ENCODE assay signal across 9 cellular contexts in the genomic region with DNA sequence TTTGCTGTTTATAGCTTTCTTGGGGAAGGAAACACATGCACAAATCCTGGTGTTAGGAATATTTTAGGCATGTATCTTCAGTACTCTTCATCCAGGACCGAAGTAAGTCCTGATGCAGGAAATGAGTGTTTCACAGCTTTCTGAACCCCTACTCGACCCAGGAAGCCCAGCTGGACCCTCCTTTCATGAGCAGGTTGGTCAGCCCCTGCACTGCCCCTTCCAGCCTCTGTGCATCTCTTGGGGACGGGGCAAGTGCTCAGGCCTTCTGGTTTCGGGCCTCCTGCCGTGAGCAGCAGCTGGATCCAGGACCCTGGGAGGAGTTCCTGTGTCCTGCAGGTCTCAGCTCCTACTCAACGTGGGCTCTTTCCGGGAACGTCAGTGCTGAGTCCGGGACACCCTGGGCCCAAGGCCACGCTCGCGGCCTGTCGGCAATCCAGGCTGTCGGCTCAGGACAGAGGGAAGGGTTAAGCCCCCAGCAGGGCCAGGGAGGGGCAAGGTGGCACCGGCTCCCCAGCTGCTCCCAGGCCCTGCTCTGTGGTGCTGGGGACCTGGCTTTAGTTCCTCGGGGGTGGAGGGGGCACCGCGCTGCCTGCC. TPM values are rescaled to one million over a fixed set of nuclear protein-coding genes. Genes with fewer than 3 reads are reported as not detected.
DNase-seq lines count a peak whose midpoint lies in the region; ATAC-seq, FAIRE-seq and TF ChIP-seq lines count a peak whose summit lies in the region.
"Not testable (repeated sequence)": the region's sequence is repeated elsewhere in the genome, so short reads cannot be mapped to it uniquely, and the experiment has no call there.
"Had no signal": no experiment of that assay in that cellular context is flagged by ENCODE, and none has a peak within 500 bp of the region (broad histone marks: within the 10 kb centered on the region; RNA-seq: fewer than 3 reads in every experiment).

No MANE protein-coding gene starts in this region.

- in situ Hi-C loops in HAP-1 (cut with MboI; ENCODE audit: low sequenced_read_pairs): not testable (repeated sequence)

- H3K9me3 ChIP-seq in HAP-1; adrenal gland (replicated peaks in 1 of 3); kidney (ENCODE audit: control insufficient read depth in 1 of 2, low read length in 2 of 2): not testable (repeated sequence)

- peak overlapping the region; percentile 93 for H3K4me3 Mint-ChIP-seq in T-helper 2 cell treated with Interferon-gamma antibody and Interleukin-4, amounts not matched to agents 5 μg/mL and 100 μg/mL, for 36 hours
- H3K4me3 Mint-ChIP-seq in natural killer cell treated with Interleukin-12 subunit alpha and Interleukin-12 subunit beta and Interleukin-15 and Interleukin-18, amount 100 ng/mL, for 72 hours: peak overlapping the region; percentile 90
- peak overlapping the region; percentile 40 for H3K4me3 Mint-ChIP-seq in stimulated activated memory B cell treated with anti-CD40 and anti-IgM and Interleukin-4, amounts not matched to agents 10 μg/mL and 1 μg/mL and 100 μg/mL, for 72 hours

- TF ChIP-seq CTCF in AG09309 (IDR thresholded peaks at IDR 0.05; ENCODE audit: control insufficient read depth, insufficient read depth, low read depth, low read length, missing control alignments); adrenal gland (IDR thresholded peaks at IDR 0.05); kidney (IDR thresholded peaks at IDR 0.05; ENCODE audit: borderline replicate concordance, extremely low read depth, insufficient read depth): not testable (repeated sequence)

- not testable (repeated sequence) for H3K27me3 ChIP-seq in HAP-1 (ENCODE audit: low read depth); adrenal gland

- H3K4me1 Mint-ChIP-seq in T-helper 2 cell treated with Interferon-gamma antibody and Interleukin-4, amounts not matched to agents 5 μg/mL and 100 μg/mL, for 36 hours (ENCODE audit: low read depth): peaks cover 43% of the 10 kb centered on the region
- peaks cover 59 to 62% of the 10 kb centered on the region in 2 donors for H3K4me1 Mint-ChIP-seq in natural killer cell treated with Interleukin-12 subunit alpha and Interleukin-12 subunit beta and Interleukin-15 and Interleukin-18, amount 100 ng/mL, for 72 hours (ENCODE audit: low read depth in 2 of 2)
- peaks cover 55% of the 10 kb centered on the region for H3K4me1 Mint-ChIP-seq in stimulated activated memory B cell treated with anti-CD40 and anti-IgM and Interleukin-4, amounts not matched to agents 10 μg/mL and 1 μg/mL and 100 μg/mL, for 72 hours

- 0 to 26% (median 11%) methylated on average over 2 to 5 of the region's 18 CpGs for WGBS in adrenal gland, 4 donors

- H3K4me3 ChIP-seq in AG09309 (ENCODE audit: control insufficient read depth, low read depth, low read length) (peak overlapping the region; percentile 63), HAP-1 (peak overlapping the region; percentile 13), adrenal gland (peak overlapping the region in 1 of 4 donors; percentile 60), kidney (ENCODE audit: low read length in 2 of 2) (peak overlapping the region; percentile 83 to 89)

- not testable (repeated sequence) for H3K36me3 ChIP-seq in HAP-1 (replicated peaks); adrenal gland (replicated peaks in 1 of 2); kidney (ENCODE audit: control insufficient read depth in 1 of 2, insufficient read depth in 2 of 2, low read length in 2 of 2)

- TF ChIP-seq POLR2A in adrenal gland (IDR thresholded peaks at IDR 0.05): not testable (repeated sequence)

- intact Hi-C loops in adrenal gland (cut with DNase I) (loop anchor here in 1 of 2 donors (5.0 kb wide), 1 partner anchor 47 kb away; no protein-coding TSS in a partner anchor), kidney (cut with DNase I) (loop anchor here (10.0 kb wide), 1 partner anchor 45 kb away; no protein-coding TSS in a partner anchor)

- FAIRE-seq in kidney (lab: Jason Lieb, UNC): not testable (repeated sequence)

- not testable (repeated sequence) for ATAC-seq in natural killer cell treated with Interleukin-12 subunit alpha and Interleukin-12 subunit beta and Interleukin-15 and Interleukin-18, amount 100 ng/mL, for 72 hours; stimulated activated memory B cell treated with anti-CD40 and anti-IgM and Interleukin-4, amounts not matched to agents 10 μg/mL and 1 μg/mL and 100 μg/mL, for 72 hours

- H3K36me3 Mint-ChIP-seq in T-helper 2 cell treated with Interferon-gamma antibody and Interleukin-4, amounts not matched to agents 5 μg/mL and 100 μg/mL, for 36 hours (ENCODE audit: low read depth): peaks cover 36% of the 10 kb centered on the region
- not testable (repeated sequence) for H3K36me3 Mint-ChIP-seq in natural killer cell treated with Interleukin-12 subunit alpha and Interleukin-12 subunit beta and Interleukin-15 and Interleukin-18, amount 100 ng/mL, for 72 hours; stimulated activated memory B cell treated with anti-CD40 and anti-IgM and Interleukin-4, amounts not matched to agents 10 μg/mL and 1 μg/mL and 100 μg/mL, for 72 hours

- DNase-seq in AG09309 (ENCODE audit: low read depth); HAP-1 (ENCODE audit: low spot score in 2 of 2); T-helper 2 cell treated with Interferon-gamma antibody and Interleukin-4, amounts not matched to agents 5 μg/mL and 100 μg/mL, for 36 hours (ENCODE audit: low spot score); adrenal gland; epithelial cell of prostate (ENCODE audit: low read depth, low spot score); kidney; natural killer cell treated with Interleukin-12 subunit alpha and Interleukin-12 subunit beta and Interleukin-15 and Interleukin-18, amount 100 ng/mL, for 72 hours (ENCODE audit: low spot score): not testable (repeated sequence)

- not testable (repeated sequence) for H3K9me3 Mint-ChIP-seq in T-helper 2 cell treated with Interferon-gamma antibody and Interleukin-4, amounts not matched to agents 5 μg/mL and 100 μg/mL, for 36 hours; natural killer cell treated with Interleukin-12 subunit alpha and Interleukin-12 subunit beta and Interleukin-15 and Interleukin-18, amount 100 ng/mL, for 72 hours; stimulated activated memory B cell treated with anti-CD40 and anti-IgM and Interleukin-4, amounts not matched to agents 10 μg/mL and 1 μg/mL and 100 μg/mL, for 72 hours

- peaks cover 17% of the 10 kb centered on the region for H3K4me1 ChIP-seq in HAP-1
- H3K4me1 ChIP-seq in adrenal gland (replicated peaks in 1 of 2): peaks cover 6 to 31% of the 10 kb centered on the region in 2 donors
- H3K4me1 ChIP-seq in kidney (ENCODE audit: control insufficient read depth in 1 of 2, insufficient read depth in 1 of 2, low read depth in 1 of 2, low read length in 2 of 2): peaks cover 7 to 27% of the 10 kb centered on the region in 2 donors

- H3K27ac ChIP-seq in adrenal gland: peak overlapping the region; percentile 2 to 94 (median 64)
- peak overlapping the region; percentile 24 for H3K27ac ChIP-seq in epithelial cell of prostate
- peak overlapping the region; percentile 83 to 98 for H3K27ac ChIP-seq in kidney (ENCODE audit: low read depth in 2 of 2, low read length in 2 of 2)

- peak overlapping the region; percentile 95 for H3K27ac Mint-ChIP-seq in T-helper 2 cell treated with Interferon-gamma antibody and Interleukin-4, amounts not matched to agents 5 μg/mL and 100 μg/mL, for 36 hours
- peak overlapping the region; percentile 76 to 81 for H3K27ac Mint-ChIP-seq in natural killer cell treated with Interleukin-12 subunit alpha and Interleukin-12 subunit beta and Interleukin-15 and Interleukin-18, amount 100 ng/mL, for 72 hours
- peak overlapping the region; percentile 99 for H3K27ac Mint-ChIP-seq in stimulated activated memory B cell treated with anti-CD40 and anti-IgM and Interleukin-4, amounts not matched to agents 10 μg/mL and 1 μg/mL and 100 μg/mL, for 72 hours

- peak overlapping the region; percentile 81 to 98 for H3K9ac ChIP-seq in kidney (ENCODE audit: low read length in 2 of 2)

- not testable (repeated sequence) for H3K27me3 Mint-ChIP-seq in T-helper 2 cell treated with Interferon-gamma antibody and Interleukin-4, amounts not matched to agents 5 μg/mL and 100 μg/mL, for 36 hours (ENCODE audit: low read depth); natural killer cell treated with Interleukin-12 subunit alpha and Interleukin-12 subunit beta and Interleukin-15 and Interleukin-18, amount 100 ng/mL, for 72 hours; stimulated activated memory B cell treated with anti-CD40 and anti-IgM and Interleukin-4, amounts not matched to agents 10 μg/mL and 1 μg/mL and 100 μg/mL, for 72 hours

RNA-seq across cellular contexts. Expression of a gene that starts 2.5 kb away (rescaled TPM):
- total RNA-seq in adrenal gland (100 to 1,000 TPM in 7 of 8 donors, 10 to 100 TPM in 1; 96.5 to 269 (median 190) TPM), kidney (1,111 TPM)
- polyA plus RNA-seq in adrenal gland (100 to 1,000 TPM; 290 to 835 (median 443) TPM), kidney (ENCODE audit: insufficient read depth, low read depth, low replicate concordance) (814 TPM)
- 100 to 1,000 TPM in 1 of 2 donors, 10 to 100 TPM in 1; 87.9 to 171 TPM for total RNA-seq in natural killer cell treated with Interleukin-12 subunit alpha and Interleukin-12 subunit beta and Interleukin-15 and Interleukin-18, amount 100 ng/mL, for 72 hours

RNA-seq across cellular contexts. Expression of a gene that starts 3.8 kb away (rescaled TPM):
- total RNA-seq in adrenal gland: 100 to 1,000 TPM in 3 of 8 donors, 10 to 100 TPM in 5; 52.8 to 238 (median 85.3) TPM
- 100 to 1,000 TPM in 2 of 3 donors, 10 to 100 TPM in 1; 84.6 to 360 (median 139) TPM for polyA plus RNA-seq in adrenal gland
- total RNA-seq in kidney: 440 TPM
- 248 TPM for polyA plus RNA-seq in kidney (ENCODE audit: insufficient read depth, low read depth, low replicate concordance)
- 10 to 100 TPM; 58.1 to 71.0 TPM for total RNA-seq in natural killer cell treated with Interleukin-12 subunit alpha and Interleukin-12 subunit beta and Interleukin-15 and Interleukin-18, amount 100 ng/mL, for 72 hours

RNA-seq across cellular contexts. Expression of a gene that starts 10.6 kb away (rescaled TPM):
- total RNA-seq in adrenal gland: 100 to 1,000 TPM; 120 to 946 (median 395) TPM
- polyA plus RNA-seq in adrenal gland: 1,000 to 10,000 TPM in 1 of 3 donors, 100 to 1,000 TPM in 2; 454 to 1,592 (median 502) TPM
- total RNA-seq in kidney: 1,286 TPM
- 1,281 TPM for polyA plus RNA-seq in kidney (ENCODE audit: insufficient read depth, low read depth, low replicate concordance)
- 10 to 100 TPM; 28.2 to 29.8 TPM for total RNA-seq in natural killer cell treated with Interleukin-12 subunit alpha and Interleukin-12 subunit beta and Interleukin-15 and Interleukin-18, amount 100 ng/mL, for 72 hours

RNA-seq across cellular contexts. Expression of a gene that starts 10.8 kb away (rescaled TPM):
- not detected for total RNA-seq in adrenal gland
- not detected for polyA plus RNA-seq in adrenal gland
- not detected for total RNA-seq in kidney
- not detected for polyA plus RNA-seq in kidney (ENCODE audit: insufficient read depth, low read depth, low replicate concordance)
- total RNA-seq in natural killer cell treated with Interleukin-12 subunit alpha and Interleukin-12 subunit beta and Interleukin-15 and Interleukin-18, amount 100 ng/mL, for 72 hours: not detected
- total RNA-seq: lung microvascular endothelial cell had no signal

RNA-seq across cellular contexts. Expression of a gene that starts 21.1 kb away (rescaled TPM):
- 1 to 10 TPM; 1.2 to 9.8 (median 7.1) TPM for total RNA-seq in adrenal gland
- 10 to 100 TPM in 2 of 3 donors, under 1 TPM in 1; 0.55 to 77.2 (median 29.4) TPM for polyA plus RNA-seq in adrenal gland
- 64.1 TPM for total RNA-seq in kidney
- 16.1 TPM for polyA plus RNA-seq in kidney (ENCODE audit: insufficient read depth, low read depth, low replicate concordance)
- total RNA-seq in natural killer cell treated with Interleukin-12 subunit alpha and Interleukin-12 subunit beta and Interleukin-15 and Interleukin-18, amount 100 ng/mL, for 72 hours: 10 to 100 TPM; 17.0 to 24.9 TPM

Comparison
In these comparisons a context has a peak if more than half of its experiments do, and no peak if none do; other contexts are left out.
1. H3K4me3 Mint-ChIP-seq: peak in every context shown above with its lines; median percentile 93 in T-helper 2 cell treated with Interferon-gamma antibody and Interleukin-4, amounts not matched to agents 5 μg/mL and 100 μg/mL, for 36 hours; 90 in natural killer cell treated with Interleukin-12 subunit alpha and Interleukin-12 subunit beta and Interleukin-15 and Interleukin-18, amount 100 ng/mL, for 72 hours; 40 in stimulated activated memory B cell treated with anti-CD40 and anti-IgM and Interleukin-4, amounts not matched to agents 10 μg/mL and 1 μg/mL and 100 μg/mL, for 72 hours.
2. H3K27ac ChIP-seq: peak in every context shown above with its lines; median percentile 90 in kidney; 64 in adrenal gland; 24 in epithelial cell of prostate.